ENCODE assay signal across 9 cellular contexts in genomic region chr17:6269474-6269873, GRCh38.
DNase-seq lines count a peak whose midpoint lies in the region; ATAC-seq and TF ChIP-seq lines count a peak whose summit lies in the region.
"Had no signal": no experiment of that assay in that cellular context is flagged by ENCODE, and none has a peak within 500 bp of the region (broad histone marks: within the 10 kb centered on the region; RNA-seq: fewer than 3 reads in every experiment).

No MANE protein-coding gene starts in this region.

- H3K4me3 ChIP-seq in left lung = no peak overlapping the region

- TF ChIP-seq RAD21 in Ishikawa (IDR thresholded peaks at IDR 0.05; ENCODE audit: low read depth) = no peak

- TF ChIP-seq EP300 in Ishikawa (IDR thresholded peaks at IDR 0.05; ENCODE audit: borderline replicate concordance) = no peak

- H3K27me3 Mint-ChIP-seq in activated naive CD8-positive, alpha-beta T cell treated with anti-CD3 and anti-CD28 coated beads, Interleukin-2, amount 50 U/mL, for 24 hours = peaks cover 7% of the 10 kb centered on the region
- no peaks in the 10 kb centered on the region for H3K27me3 Mint-ChIP-seq in natural killer cell (ENCODE audit: low read depth in 2 of 2)
- H3K27me3 Mint-ChIP-seq: stimulated activated naive CD8-positive, alpha-beta T cell treated with anti-CD3 and anti-CD28 coated beads, Interleukin-15, amount 100 ng/mL, for 72 hours had no signal

- no peaks in the 10 kb centered on the region for H3K4me1 ChIP-seq in left lung

- no peaks in the 10 kb centered on the region for H3K27me3 ChIP-seq in left lung

- no peak for TF ChIP-seq CTCF in left lung (IDR thresholded peaks at IDR 0.05)
- no peak for TF ChIP-seq CTCF in natural killer cell (IDR thresholded peaks at IDR 0.05)

- no peaks in the 10 kb centered on the region for H3K4me1 Mint-ChIP-seq in activated naive CD8-positive, alpha-beta T cell treated with anti-CD3 and anti-CD28 coated beads, Interleukin-2, amount 50 U/mL, for 24 hours
- no peaks in the 10 kb centered on the region for H3K4me1 Mint-ChIP-seq in natural killer cell
- H3K4me1 Mint-ChIP-seq: stimulated activated naive CD8-positive, alpha-beta T cell treated with anti-CD3 and anti-CD28 coated beads, Interleukin-15, amount 100 ng/mL, for 72 hours had no signal

- H3K9me3 Mint-ChIP-seq in activated naive CD8-positive, alpha-beta T cell treated with anti-CD3 and anti-CD28 coated beads, Interleukin-2, amount 50 U/mL, for 24 hours = peaks cover 12% of the 10 kb centered on the region
- H3K9me3 Mint-ChIP-seq in natural killer cell = no peaks in the 10 kb centered on the region

- no peak overlapping the region for H3K27ac ChIP-seq in left lung
- H3K27ac ChIP-seq in caudate nucleus (ENCODE audit: low read depth, low read length) = no peak overlapping the region

- H3K9me3 ChIP-seq in left lung = peaks cover 0 to 4% of the 10 kb centered on the region in 2 donors

- ATAC-seq in activated naive CD8-positive, alpha-beta T cell treated with anti-CD3 and anti-CD28 coated beads, Interleukin-2, amount 50 U/mL, for 24 hours = no peak
- peak; percentile 30 for ATAC-seq in left lung
- ATAC-seq in natural killer cell = no peak
- ATAC-seq: stimulated activated naive CD8-positive, alpha-beta T cell treated with anti-CD3 and anti-CD28 coated beads, Interleukin-15, amount 100 ng/mL, for 72 hours had no signal

- DNase-seq in EL (peak; percentile 35), left lung (no peak), caudate nucleus (lab: John Stamatoyannopoulos, UW) (no peak), natural killer cell (no peak), SHP77 (lab: John Stamatoyannopoulos, UW) (no peak), DMS153 treated with DMSO at 0.1 percent for 48 hours (lab: John Stamatoyannopoulos, UW; ENCODE audit: unreplicated experiment) (no peak)
- peak; percentile 34 for DNase-seq in activated naive CD8-positive, alpha-beta T cell treated with anti-CD3 and anti-CD28 coated beads, Interleukin-2, amount 50 U/mL, for 24 hours

- no peaks in the 10 kb centered on the region for H3K36me3 Mint-ChIP-seq in activated naive CD8-positive, alpha-beta T cell treated with anti-CD3 and anti-CD28 coated beads, Interleukin-2, amount 50 U/mL, for 24 hours (ENCODE audit: low read depth)
- no peaks in the 10 kb centered on the region for H3K36me3 Mint-ChIP-seq in natural killer cell

- no peaks in the 10 kb centered on the region for H3K36me3 ChIP-seq in left lung

- intact Hi-C loops in left lung (cut with DNase I) (no loop called here), natural killer cell (cut with micrococcal nuclease) (no loop called here)

- no peak overlapping the region for H3K4me3 Mint-ChIP-seq in activated naive CD8-positive, alpha-beta T cell treated with anti-CD3 and anti-CD28 coated beads, Interleukin-2, amount 50 U/mL, for 24 hours
- no peak overlapping the region for H3K4me3 Mint-ChIP-seq in natural killer cell
- H3K4me3 Mint-ChIP-seq: stimulated activated naive CD8-positive, alpha-beta T cell treated with anti-CD3 and anti-CD28 coated beads, Interleukin-15, amount 100 ng/mL, for 72 hours had no signal

- no peak overlapping the region for H3K27ac Mint-ChIP-seq in activated naive CD8-positive, alpha-beta T cell treated with anti-CD3 and anti-CD28 coated beads, Interleukin-2, amount 50 U/mL, for 24 hours
- H3K27ac Mint-ChIP-seq in natural killer cell = no peak overlapping the region
- H3K27ac Mint-ChIP-seq: stimulated activated naive CD8-positive, alpha-beta T cell treated with anti-CD3 and anti-CD28 coated beads, Interleukin-15, amount 100 ng/mL, for 72 hours had no signal

TF ChIP-seq in Ishikawa, 13 proteins besides CTCF, POLR2A, EP300 and RAD21:
- TF ChIP-seq REST (IDR thresholded peaks at IDR 0.05; ENCODE audit: low read depth) (peak; percentile 95), EGR1 (IDR thresholded peaks at IDR 0.05) (no peak)

Comparison
In these comparisons a context has a peak if more than half of its experiments do, and no peak if none do; other contexts are left out.
1. DNase-seq: peak in EL (single experiment) and activated naive CD8-positive, alpha-beta T cell treated with anti-CD3 and anti-CD28 coated beads, Interleukin-2, amount 50 U/mL, for 24 hours (single experiment); none in left lung (0 of 2), caudate nucleus (0 of 61), natural killer cell (single experiment), SHP77 (0 of 2) and DMS153 treated with DMSO at 0.1 percent for 48 hours (single experiment).